Comparison of ENCODE assay signal across 8 cellular contexts in genomic region chr10:91034494-91035157, GRCh38.
A peak's percentile ranks its signal among the peaks of the same experiment; 100 is the strongest.
DNase-seq lines count a peak whose midpoint lies in the region; ATAC-seq lines count a peak whose summit lies in the region.

No MANE protein-coding gene starts in this region.

- H3K4me1 Mint-ChIP-seq in central memory CD8-positive, alpha-beta T cell, result peaks cover 16% of the 10 kb centered on the region

- H3K27ac Mint-ChIP-seq in central memory CD8-positive, alpha-beta T cell (ENCODE audit: low read depth), result peak overlapping the region; percentile 85

- H3K9me3 Mint-ChIP-seq in central memory CD8-positive, alpha-beta T cell, result peaks cover 5% of the 10 kb centered on the region

- no peak for ATAC-seq in central memory CD8-positive, alpha-beta T cell (replicated peaks; ENCODE audit: extremely low read depth, poor library complexity, severe bottlenecking)
- ATAC-seq in HG03521 (IDR thresholded peaks at IDR 0.05; ENCODE audit: unreplicated experiment), result no peak
- ATAC-seq in GM19328 (IDR thresholded peaks at IDR 0.05; ENCODE audit: unreplicated experiment), result no peak

- peaks cover 1% of the 10 kb centered on the region for H3K36me3 Mint-ChIP-seq in central memory CD8-positive, alpha-beta T cell (ENCODE audit: insufficient read depth)

- peak overlapping the region; percentile 36 for H3K4me3 Mint-ChIP-seq in central memory CD8-positive, alpha-beta T cell

- no peaks in the 10 kb centered on the region for H3K27me3 Mint-ChIP-seq in central memory CD8-positive, alpha-beta T cell

- in situ Hi-C loops in KBM-7 (cut with MboI; ENCODE audit: low pct_unique_long_range_greater_than_20kb, low sequenced_read_pairs), result no loop called here

- DNase-seq in AG08396 (ENCODE audit: low spot score) (peak; percentile 36), KBM-7 (peak; percentile 15), lung microvascular endothelial cell (ENCODE audit: low read depth in 2 of 2) (peak; percentile 6 to 97), SW480 (ENCODE audit: low spot score) (no peak)
- DNase-seq in central memory CD8-positive, alpha-beta T cell (ENCODE audit: low spot score in 2 of 2), result no peak
- DNase-seq in stimulated activated CD4-positive, alpha-beta T cell treated with anti-CD3 and anti-CD28 coated beads, Interleukin-2, amount 100 ng/mL, for 48 hours, result no peak

Comparison
In these comparisons a context has a peak if more than half of its experiments do, and no peak if none do; other contexts are left out.
1. DNase-seq: peak in AG08396 (single experiment), KBM-7 (single experiment) and lung microvascular endothelial cell (2 of 2); none in central memory CD8-positive, alpha-beta T cell (0 of 2), stimulated activated CD4-positive, alpha-beta T cell treated with anti-CD3 and anti-CD28 coated beads, Interleukin-2, amount 100 ng/mL, for 48 hours (0 of 2) and SW480 (single experiment).